Comparison of ENCODE assay signal across 1 cellular context in genomic region chr7:99828818-99829217, GRCh38.
TF ChIP-seq lines count a peak whose summit lies in the region.

No MANE protein-coding gene starts in this region.

TF ChIP-seq in K562, 482 proteins besides CTCF, POLR2A, EP300 and RAD21 (continued from another document):
- no peak for TF ChIP-seq PRPF4 (IDR thresholded peaks at IDR 0.05; ENCODE audit: insufficient read depth, low read depth, low read length, poor library complexity, severe bottlenecking)
- TF ChIP-seq ZNF584 (CRISPR knock-in tag; IDR thresholded peaks at IDR 0.05; ENCODE audit: low read depth): no peak
- peak; percentile 48; the same call in 1 of the 2 replicates for TF ChIP-seq C11orf30 (IDR thresholded peaks at IDR 0.05; ENCODE audit: low read depth)
- no peak for TF ChIP-seq ZNF561 (CRISPR knock-in tag; conservative IDR thresholded peaks at IDR 0.05)
- no peak for TF ChIP-seq NFIX (CRISPR knock-in tag; IDR thresholded peaks at IDR 0.05; ENCODE audit: low read depth)
- no peak for TF ChIP-seq LARP7 (IDR thresholded peaks at IDR 0.05)
